9 cellular contexts compared by ENCODE assay signal in the genomic region with DNA sequence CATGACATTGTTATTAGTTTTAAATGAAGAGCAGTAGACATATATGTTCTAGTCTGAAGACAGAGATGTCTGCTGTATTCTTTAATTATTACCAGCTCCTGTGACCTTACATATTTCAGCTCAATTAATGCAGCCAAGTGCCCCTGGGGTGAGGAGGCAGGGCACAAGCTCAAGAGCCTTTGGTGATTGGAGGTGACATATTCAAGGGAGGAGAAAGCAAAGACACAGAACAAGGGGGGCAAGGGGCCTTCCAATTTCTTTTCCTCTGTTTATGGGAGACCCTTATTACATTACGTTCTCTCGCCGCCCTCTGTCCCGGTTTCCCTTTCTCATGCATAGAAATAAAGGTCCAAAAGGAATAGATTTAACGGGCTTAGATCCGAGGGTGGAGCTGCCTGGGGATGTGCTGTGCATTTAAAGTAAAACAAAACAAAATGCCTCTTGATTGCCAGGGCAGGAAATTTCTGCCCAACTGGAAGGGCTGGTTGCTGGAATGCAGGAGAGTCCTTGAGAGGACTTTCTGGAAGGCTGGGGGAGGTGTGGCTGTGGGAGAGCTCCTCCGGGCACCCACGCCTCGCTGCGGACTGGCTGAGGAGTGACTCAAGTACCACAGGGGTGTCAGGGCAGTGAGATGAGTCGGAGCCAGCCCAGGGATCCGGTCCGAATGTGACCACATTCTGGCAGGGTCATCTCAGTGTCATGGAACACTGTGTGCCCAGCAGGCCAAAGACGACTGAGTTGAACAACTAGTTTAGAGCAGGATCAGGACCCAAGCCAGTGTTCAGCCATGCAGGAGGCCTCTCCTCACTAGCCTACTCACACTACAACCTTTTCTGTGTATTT. TPM values are rescaled to one million over a fixed set of nuclear protein-coding genes. Genes with fewer than 3 reads are reported as not detected.
A peak's percentile ranks its signal among the peaks of the same experiment; 100 is the strongest.
DNase-seq lines count a peak whose midpoint lies in the region; ATAC-seq and TF ChIP-seq lines count a peak whose summit lies in the region.
"Had no signal": no experiment of that assay in that cellular context is flagged by ENCODE, and none has a peak within 500 bp of the region (broad histone marks: within the 10 kb centered on the region; RNA-seq: fewer than 3 reads in every experiment).

No MANE protein-coding gene starts in this region.

- peak overlapping the region; percentile 12; the same call in 1 of the 2 replicates for H2AFZ ChIP-seq in SK-N-SH (ENCODE audit: low read depth)

- no peaks in the 10 kb centered on the region for H3K9me2 ChIP-seq in SK-N-SH

- peak overlapping the region in 1 of 2 experiments; percentile 69; a peak in 2 of 4 replicates for H3K27ac ChIP-seq in SK-N-SH (ENCODE audit: low read depth in 2 of 2, low read length in 1 of 2)
- H3K27ac ChIP-seq in prostate gland, result peak overlapping the region; percentile 55 to 74

- POLR2A ChIA-PET in SK-N-SH (lab: Yijun Ruan, JAX), result no interaction called here

- H3K36me3 ChIP-seq in SK-N-SH (replicated peaks in 1 of 2; ENCODE audit: control insufficient read depth in 1 of 2, insufficient read depth in 2 of 2, low read length in 1 of 2) (no peaks in the 10 kb centered on the region), prostate gland (no peaks in the 10 kb centered on the region)

- H3K4me1 ChIP-seq in SK-N-SH (ENCODE audit: control insufficient read depth in 1 of 2, insufficient read depth in 2 of 2, low read depth in 1 of 2, low read length in 1 of 2) (peaks cover 0 to 14% of the 10 kb centered on the region in 2 experiments; a peak in 1 of 4 replicates), prostate gland (replicated peaks) (peaks cover 3% of the 10 kb centered on the region)

- TF ChIP-seq RAD21 in SK-N-SH (IDR thresholded peaks at IDR 0.05; ENCODE audit: low read length), result no peak; the same call in 1 of the 2 replicates

- H3K4me3 ChIP-seq in SK-N-SH (ENCODE audit: low read depth in 2 of 2, low read length in 1 of 2) (no peak overlapping the region), foreskin fibroblast (ENCODE audit: low read depth in 1 of 2, low read length in 2 of 2) (peak overlapping the region in 1 of 2 donors; percentile 27), prostate gland (peak overlapping the region in 1 of 2 donors; percentile 4)

- 0 out of 2 replicates have a peak overlapping the region, but pooled peaks have one; percentile 2 for H3K4me2 ChIP-seq in SK-N-SH

- intact Hi-C loops in prostate gland (cut with DNase I), result no loop called here

- no peaks in the 10 kb centered on the region for H4K20me1 ChIP-seq in SK-N-SH (ENCODE audit: insufficient read depth)

- H3K9me3 ChIP-seq in SK-N-SH (no peaks in the 10 kb centered on the region), prostate gland (no peaks in the 10 kb centered on the region)

- no peak for TF ChIP-seq POLR2A in prostate gland (IDR thresholded peaks at IDR 0.05)

- H3K27me3 ChIP-seq in SK-N-SH (ENCODE audit: insufficient read depth) (no peaks in the 10 kb centered on the region), prostate gland (replicated peaks; ENCODE audit: insufficient read depth) (no peaks in the 10 kb centered on the region)

- CTCF ChIA-PET in SK-N-SH (lab: Yijun Ruan, JAX), result interaction anchor here (0.6 to 1.6 kb wide), 3 partner anchors 12 to 121 kb away, joined by 3 read pairs; no protein-coding TSS in a partner anchor

- DNase-seq in DMS79 (lab: John Stamatoyannopoulos, UW) (peak; percentile 46), SK-N-SH (no peak), foreskin fibroblast (peak; percentile 99 to 100), prostate gland (ENCODE audit: low spot score) (peak; percentile 96), HUDEP-2 (lab: John Stamatoyannopoulos, UW; ENCODE audit: unreplicated experiment in 76 of 76) (no peak)
- DNase-seq in activated CD8-positive, alpha-beta memory T cell treated with anti-CD3 and anti-CD28 coated beads for 24 hours, result no peak
- no peak for DNase-seq in activated CD4-positive, alpha-beta T cell treated with anti-CD3 and anti-CD28 coated beads for 48 hours
- DNase-seq: NCI-H345 had no signal

- H3K79me2 ChIP-seq in SK-N-SH (ENCODE audit: insufficient read depth), result no peaks in the 10 kb centered on the region

- H3F3A ChIP-seq in SK-N-SH (replicated peaks; ENCODE audit: insufficient read depth), result peaks cover 10% of the 10 kb centered on the region

- TF ChIP-seq EP300 in SK-N-SH (IDR thresholded peaks at IDR 0.05; ENCODE audit: borderline replicate concordance in 1 of 2, low read depth in 1 of 2, low read length in 1 of 2), result no peak

- WGBS in SK-N-SH (ENCODE audit: low lambda C conversion rate), result 67% methylated on average over 11 of the region's 14 CpGs
- 16% methylated on average over 14 of the region's 14 CpGs for WGBS in prostate gland

- ATAC-seq in HG03521 (IDR thresholded peaks at IDR 0.05; ENCODE audit: unreplicated experiment), result no peak

- TF ChIP-seq CTCF in SK-N-SH (IDR thresholded peaks at IDR 0.05) (peak; percentile 44), foreskin fibroblast (IDR thresholded peaks at IDR 0.05; ENCODE audit: low read depth, low read length) (no peak), prostate gland (IDR thresholded peaks at IDR 0.05) (peak in 3 of 4 experiments; percentile 59 to 82 (median 64))

- H3K9ac ChIP-seq in SK-N-SH, result peak overlapping the region; percentile 4; the same call in 1 of the 2 replicates

TF ChIP-seq in SK-N-SH, 30 proteins besides CTCF, POLR2A, EP300 and RAD21 (continues in another document):
- TF ChIP-seq FOXM1 (IDR thresholded peaks at IDR 0.05; ENCODE audit: low read depth), result no peak
- peak; percentile 54; the same call in 1 of the 2 replicates for TF ChIP-seq FOSL2 (IDR thresholded peaks at IDR 0.05; ENCODE audit: borderline replicate concordance, low read depth)
- no peak for TF ChIP-seq NRF1 (IDR thresholded peaks at IDR 0.05; ENCODE audit: low read depth, low read length)
- no peak for TF ChIP-seq TEAD4 (IDR thresholded peaks at IDR 0.05; ENCODE audit: borderline replicate concordance, insufficient read depth)
- TF ChIP-seq MAX (IDR thresholded peaks at IDR 0.05; ENCODE audit: low read depth), result peak; percentile 26; the same call in 1 of the 2 replicates
- peak; percentile 63; the same call in 1 of the 2 replicates for TF ChIP-seq RXRA (IDR thresholded peaks at IDR 0.05; ENCODE audit: borderline replicate concordance, low read depth)
- no peak for TF ChIP-seq EZH2phosphoT487 (IDR thresholded peaks at IDR 0.05; ENCODE audit: borderline replicate concordance, low read depth)
- no peak for TF ChIP-seq POLR2AphosphoS5 (IDR thresholded peaks at IDR 0.05; ENCODE audit: low read depth, low read length)
- 0 out of 2 replicates have a peak, but pooled peaks have one; percentile 46 for TF ChIP-seq TCF12 (IDR thresholded peaks at IDR 0.05)
- no peak for TF ChIP-seq ELF1 (IDR thresholded peaks at IDR 0.05)
- no peak for TF ChIP-seq ZBTB33 (IDR thresholded peaks at IDR 0.05; ENCODE audit: borderline replicate concordance, low read depth)
- TF ChIP-seq RFX5 (IDR thresholded peaks at IDR 0.05; ENCODE audit: low read length), result no peak
- TF ChIP-seq MEF2A (IDR thresholded peaks at IDR 0.05; ENCODE audit: borderline replicate concordance, low read depth), result no peak
- TF ChIP-seq USF2 (IDR thresholded peaks at IDR 0.05; ENCODE audit: borderline replicate concordance, low read depth, low read length), result no peak
- no peak for TF ChIP-seq GATA2 (CRISPR knock-in tag; IDR thresholded peaks at IDR 0.05)
- TF ChIP-seq CHD2 (IDR thresholded peaks at IDR 0.05; ENCODE audit: low read length, partially characterized antibody), result no peak

RNA-seq across cellular contexts. Expression of gene GSG1, which starts 32.1 kb away (rescaled TPM):
- polyA plus RNA-seq in SK-N-SH (2012; rRNA removed), result 0.39 and 0.68 TPM in 2 replicates
- polyA plus RNA-seq in SK-N-SH (2012; cell fraction: cytosol; rRNA removed), result 0.49 and 0.93 TPM in 2 replicates
- polyA plus RNA-seq in SK-N-SH (2012; cell fraction: nucleus; rRNA removed), result 0.47 and 0.63 TPM in 2 replicates
- 10 to 100 TPM in 1 of 2 donors, not detected in 1; 21.2 TPM for total RNA-seq in prostate gland

Comparison
In these comparisons a context has a peak if more than half of its experiments do, and no peak if none do; other contexts are left out.
1. DNase-seq: peak in DMS79 (single experiment), foreskin fibroblast (2 of 2) and prostate gland (single experiment); none in SK-N-SH (single experiment), activated CD8-positive, alpha-beta memory T cell treated with anti-CD3 and anti-CD28 coated beads for 24 hours (single experiment), HUDEP-2 (0 of 76) and activated CD4-positive, alpha-beta T cell treated with anti-CD3 and anti-CD28 coated beads for 48 hours (single experiment).